Comparison of ENCODE assay signal across 8 cellular contexts in genomic region chr3:138941259-138941885, GRCh38. TPM values are rescaled to one million over a fixed set of nuclear protein-coding genes. Genes with fewer than 3 reads are reported as not detected.
A peak's percentile ranks its signal among the peaks of the same experiment; 100 is the strongest.
DNase-seq lines count a peak whose midpoint lies in the region; ATAC-seq and TF ChIP-seq lines count a peak whose summit lies in the region.

No MANE protein-coding gene starts in this region.

- H3K4me3 ChIP-seq in BJ (ENCODE audit: low read depth, low read length) (no peak overlapping the region), foreskin fibroblast (ENCODE audit: low read depth in 1 of 2, low read length in 2 of 2) (no peak overlapping the region)

- TF ChIP-seq CTCF in BJ (IDR thresholded peaks at IDR 0.05; ENCODE audit: insufficient read depth, low read depth, low read length) (peak; percentile 65), GM12874 (IDR thresholded peaks at IDR 0.05; ENCODE audit: insufficient read depth, low read depth, low read length) (peak; percentile 73), foreskin fibroblast (IDR thresholded peaks at IDR 0.05; ENCODE audit: low read depth, low read length) (peak; percentile 52)

- CTCF ChIA-PET in BJ (lab: Yijun Ruan, JAX), result interaction anchor here (0.6 to 1.9 kb wide), 7 partner anchors 9 to 388 kb away, joined by 3 to 8 read pairs (median 3); no protein-coding TSS in a partner anchor

- no peaks in the 10 kb centered on the region for H3K36me3 ChIP-seq in BJ (ENCODE audit: control insufficient read depth, insufficient read depth, low read length)

- peaks cover 82% of the 10 kb centered on the region for H3K27me3 ChIP-seq in BJ (ENCODE audit: control insufficient read depth, insufficient read depth, low read length)

- no peak for ATAC-seq in HG02759 (IDR thresholded peaks at IDR 0.05; ENCODE audit: unreplicated experiment)

- DNase-seq in BJ (ENCODE audit: low read depth), result no peak
- peak; percentile 57 for DNase-seq in RPMI7951 (ENCODE audit: low read depth)
- DNase-seq in foreskin fibroblast, result peak; percentile 16 to 45
- no peak for DNase-seq in anterior cingulate cortex (lab: John Stamatoyannopoulos, UW)
- no peak for DNase-seq in GM19240 (ENCODE audit: insufficient read length, low spot score)
- DNase-seq in activated effector memory CD4-positive, alpha-beta T cell treated with Interleukin-2 at 50 U/mL for 16 hours, result no peak

- POLR2A ChIA-PET in BJ (lab: Charles Lee), result no interaction called here

RNA-seq across cellular contexts. Expression of gene FOXL2, which starts 5.6 kb away (rescaled TPM):
- 0.04 and 0.05 TPM in 2 replicates for polyA plus RNA-seq in BJ (2011; rRNA removed)
- polyA minus RNA-seq in BJ (2011; rRNA and poly(A)+ RNA removed), result not detected in 2 replicates
- total RNA-seq in RPMI7951 (2014; rRNA removed; shearing (Covaris generic)), result under 0.01 and 0.36 TPM in 2 replicates

RNA-seq across cellular contexts. Expression of gene FOXL2NB, which starts 5.6 kb away (rescaled TPM):
- 0.07 and 0.13 TPM in 2 replicates for polyA plus RNA-seq in BJ (2011; rRNA removed)
- 0.43 TPM in 1 of 2 replicates, not detected in the other for polyA minus RNA-seq in BJ (2011; rRNA and poly(A)+ RNA removed)
- total RNA-seq in RPMI7951 (2014; rRNA removed; shearing (Covaris generic)), result under 0.01 TPM in 1 of 2 replicates, not detected in the other

Comparison
In these comparisons a context has a peak if more than half of its experiments do, and no peak if none do; other contexts are left out.
1. DNase-seq: peak in RPMI7951 (single experiment) and foreskin fibroblast (2 of 2); none in BJ (single experiment), anterior cingulate cortex (0 of 58), GM19240 (single experiment) and activated effector memory CD4-positive, alpha-beta T cell treated with Interleukin-2 at 50 U/mL for 16 hours (single experiment).
2. Peak in every context shown above with its lines, with median percentiles within 50 percentile points of each other: CTCF ChIP-seq.